In the genomic region with DNA sequence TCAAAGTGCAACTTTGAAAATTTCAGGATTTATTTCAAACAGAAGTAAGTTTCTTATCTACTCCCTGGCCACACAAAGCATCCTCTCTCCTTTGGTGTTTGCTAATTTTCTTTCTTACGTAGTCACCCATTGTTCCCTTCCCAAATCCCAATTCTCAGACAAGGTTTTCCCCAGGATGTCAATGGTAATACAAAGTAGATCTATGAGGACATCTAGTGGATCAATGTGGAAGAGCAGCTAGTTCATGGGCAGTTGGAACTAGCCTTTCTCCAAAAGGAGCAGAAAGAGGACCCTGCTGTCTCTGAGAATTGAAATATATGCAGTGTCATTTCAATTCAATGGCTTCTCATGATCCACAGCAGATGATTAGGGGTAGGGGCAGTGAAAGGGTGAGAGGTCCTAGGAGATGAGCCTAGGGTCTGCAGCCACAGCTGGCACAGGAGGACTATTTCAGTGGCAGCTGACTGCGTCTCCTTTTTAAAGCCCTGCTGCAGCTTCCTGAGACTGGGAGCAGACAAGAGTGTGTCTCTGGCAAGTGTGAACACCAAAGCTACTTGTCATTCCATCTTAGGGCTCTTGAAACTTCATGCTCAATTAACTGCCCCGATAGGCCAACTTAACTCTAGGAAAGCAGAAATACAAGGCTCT, we compare ENCODE assay signal across 8 cellular contexts.
DNase-seq lines count a peak whose midpoint lies in the region; ATAC-seq and TF ChIP-seq lines count a peak whose summit lies in the region.

No MANE protein-coding gene starts in this region.

- DNase-seq in AG09309 (ENCODE audit: low read depth) (peak; percentile 14), GM13977 (ENCODE audit: low spot score) (peak; percentile 18), NCI-H146 (lab: John Stamatoyannopoulos, UW) (peak; percentile 43), astrocyte of the spinal cord (ENCODE audit: low read depth, low spot score) (peak; percentile 60), iPS-NIHi7 (ENCODE audit: extremely low spot score) (peak; percentile 75), thoracic aorta (ENCODE audit: low spot score) (no peak)
- DNase-seq in effector CD8-positive, alpha-beta T cell (lab: John Stamatoyannopoulos, UW), result no peak
- no peak for DNase-seq in activated CD4-positive, alpha-beta memory T cell treated with anti-CD3 and anti-CD28 coated beads for 36 hours

- CTCF ChIA-PET in activated CD4-positive, alpha-beta memory T cell treated with anti-CD3 and anti-CD28 coated beads for 36 hours (lab: Charles Lee), result interaction anchor here (0.6 to 1.0 kb wide), 5 partner anchors 8 to 1977 kb away, joined by 3 to 5 read pairs (median 4); no protein-coding TSS in a partner anchor

- peak overlapping the region; percentile 12 to 51 for H3K27ac ChIP-seq in thoracic aorta

- no peak overlapping the region for H3K4me3 Mint-ChIP-seq in activated CD4-positive, alpha-beta memory T cell treated with anti-CD3 and anti-CD28 coated beads for 36 hours

- no peak for ATAC-seq in thoracic aorta (ENCODE audit: insufficient number of reproducible peaks, low FRiP score, low read depth)

- no peaks in the 10 kb centered on the region for H3K4me1 Mint-ChIP-seq in activated CD4-positive, alpha-beta memory T cell treated with anti-CD3 and anti-CD28 coated beads for 36 hours (ENCODE audit: low read depth)

- H3K27ac Mint-ChIP-seq in activated CD4-positive, alpha-beta memory T cell treated with anti-CD3 and anti-CD28 coated beads for 36 hours, result no peak overlapping the region

- no peaks in the 10 kb centered on the region for H3K9me3 ChIP-seq in thoracic aorta

- in situ Hi-C loops in GM13977 (cut with MboI; ENCODE audit: low pct_unique_long_range_greater_than_20kb, low sequenced_read_pairs, unreplicated experiment) (no loop called here), astrocyte of the spinal cord (cut with HindIII; ENCODE audit: low sequenced_read_pairs) (no loop called here)

- no peaks in the 10 kb centered on the region for H3K27me3 ChIP-seq in thoracic aorta (replicated peaks; ENCODE audit: insufficient read depth)

- TF ChIP-seq CTCF in AG09309 (IDR thresholded peaks at IDR 0.05; ENCODE audit: control insufficient read depth, insufficient read depth, low read depth, low read length, missing control alignments) (peak; percentile 76), GM13977 (IDR thresholded peaks at IDR 0.05; ENCODE audit: extremely low read depth, insufficient read depth, missing control alignments) (peak; percentile 61), astrocyte of the spinal cord (IDR thresholded peaks at IDR 0.05; ENCODE audit: low read depth, low read length) (peak; percentile 89), thoracic aorta (IDR thresholded peaks at IDR 0.05) (peak; percentile 85)

- POLR2A ChIA-PET in activated CD4-positive, alpha-beta memory T cell treated with anti-CD3 and anti-CD28 coated beads for 36 hours (lab: Charles Lee), result no interaction called here

- no peaks in the 10 kb centered on the region for H3K36me3 ChIP-seq in thoracic aorta

- intact Hi-C loops in activated CD4-positive, alpha-beta memory T cell treated with anti-CD3 and anti-CD28 coated beads for 36 hours (cut with micrococcal nuclease), result no loop called here

- H3K36me3 Mint-ChIP-seq in activated CD4-positive, alpha-beta memory T cell treated with anti-CD3 and anti-CD28 coated beads for 36 hours, result no peaks in the 10 kb centered on the region

- no peak overlapping the region for H3K4me3 ChIP-seq in AG09309 (ENCODE audit: control insufficient read depth, low read depth, low read length)
- H3K4me3 ChIP-seq in astrocyte of the spinal cord (ENCODE audit: low read depth, low read length), result no peak overlapping the region
- no peak overlapping the region for H3K4me3 ChIP-seq in thoracic aorta

- H3K27me3 Mint-ChIP-seq in activated CD4-positive, alpha-beta memory T cell treated with anti-CD3 and anti-CD28 coated beads for 36 hours, result no peaks in the 10 kb centered on the region

- H3K4me1 ChIP-seq in thoracic aorta (ENCODE audit: control insufficient read depth in 1 of 2, low read depth in 2 of 2), result peaks cover 0 to 24% of the 10 kb centered on the region in 2 donors

- no peaks in the 10 kb centered on the region for H3K9me3 Mint-ChIP-seq in activated CD4-positive, alpha-beta memory T cell treated with anti-CD3 and anti-CD28 coated beads for 36 hours

Comparison
In these comparisons a context has a peak if more than half of its experiments do, and no peak if none do; other contexts are left out.
1. DNase-seq: peak in AG09309 (single experiment), GM13977 (single experiment), NCI-H146 (single experiment), astrocyte of the spinal cord (single experiment) and iPS-NIHi7 (single experiment); none in thoracic aorta (single experiment), effector CD8-positive, alpha-beta T cell (single experiment) and activated CD4-positive, alpha-beta memory T cell treated with anti-CD3 and anti-CD28 coated beads for 36 hours (single experiment).
2. Peak in every context shown above with its lines, with median percentiles within 50 percentile points of each other: CTCF ChIP-seq.